ENCODE assay signal across 16 cellular contexts in the genomic region with DNA sequence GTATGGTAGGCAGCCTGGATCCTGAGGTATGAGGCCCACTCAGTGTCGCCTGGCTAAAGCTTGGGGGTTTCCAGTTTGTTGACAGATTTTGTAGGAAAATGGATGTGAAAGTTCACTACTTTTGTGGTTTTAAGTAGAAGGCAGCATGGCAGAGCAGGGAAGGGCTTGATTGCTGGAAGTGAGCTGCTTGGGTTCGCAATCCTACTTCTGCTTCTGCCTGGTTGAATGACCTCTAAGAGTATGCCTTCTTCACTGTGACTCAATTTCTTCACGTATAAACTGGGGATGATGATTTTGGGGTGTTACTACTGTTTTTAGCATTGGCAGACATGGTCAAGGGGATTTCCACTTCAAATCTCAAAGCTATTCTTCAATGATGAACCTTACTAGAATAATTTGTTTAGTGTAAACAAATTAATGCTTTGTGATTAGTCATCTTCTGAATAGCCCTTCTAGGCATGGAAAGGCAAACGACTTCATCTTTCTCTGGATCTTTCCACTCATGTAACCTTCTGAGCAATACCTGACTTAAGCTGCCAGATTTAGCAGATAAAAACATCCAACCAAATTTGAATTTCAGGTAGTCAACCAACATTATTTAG. TPM values are rescaled to one million over a fixed set of nuclear protein-coding genes. Genes with fewer than 3 reads are reported as not detected.
DNase-seq lines count a peak whose midpoint lies in the region; ATAC-seq, FAIRE-seq and TF ChIP-seq lines count a peak whose summit lies in the region.
"Had no signal": no experiment of that assay in that cellular context is flagged by ENCODE, and none has a peak within 500 bp of the region (broad histone marks: within the 10 kb centered on the region; RNA-seq: fewer than 3 reads in every experiment).

No MANE protein-coding gene starts in this region.

- no peaks in the 10 kb centered on the region for H3K27me3 Mint-ChIP-seq in activated CD4-positive, alpha-beta T cell treated with anti-CD3 and anti-CD28 coated beads for 36 hours
- peaks cover 6% of the 10 kb centered on the region for H3K27me3 Mint-ChIP-seq in activated T-helper 17 cell treated with anti-CD3 and anti-CD28 coated beads, Interleukin-2, amount 50 U/mL, for 72 hours

- intact Hi-C loops in activated CD4-positive, alpha-beta T cell treated with anti-CD3 and anti-CD28 coated beads for 36 hours (cut with DNase I, micrococcal nuclease) = no loop called here

- DNase-seq in activated CD4-positive, alpha-beta T cell treated with anti-CD3 and anti-CD28 coated beads for 36 hours = no peak
- no peak for DNase-seq in activated CD4-positive, alpha-beta T cell treated with anti-CD3 and anti-CD28 coated beads for 4 hours
- no peak for DNase-seq in stimulated activated naive CD8-positive, alpha-beta T cell treated with anti-CD3 and anti-CD28 coated beads, Interleukin-15, Interleukin-2, amounts not matched to agents 100 U/mL and 50 U/mL, for 24 hours
- DNase-seq in GM03348 (ENCODE audit: low spot score) = no peak
- no peak for DNase-seq in D721Med (ENCODE audit: insufficient read length, low spot score)
- DNase-seq in NCI-H1417 treated with DMSO at 0.1 percent for 48 hours (lab: John Stamatoyannopoulos, UW) = no peak
- DNase-seq: DND-41, erythroblast, NCI-H446 treated with DMSO at 0.1 percent for 48 hours had no signal

- ATAC-seq in activated CD4-positive, alpha-beta T cell treated with anti-CD3 and anti-CD28 coated beads for 36 hours = peak; percentile 78
- ATAC-seq in HG03565 (IDR thresholded peaks at IDR 0.05; ENCODE audit: unreplicated experiment) = peak; percentile 63
- ATAC-seq in activated T-helper 17 cell treated with anti-CD3 and anti-CD28 coated beads, Interleukin-2, amount 50 U/mL, for 72 hours (replicated peaks) = peak; percentile 81
- ATAC-seq in stimulated activated naive CD8-positive, alpha-beta T cell treated with anti-CD3 and anti-CD28 coated beads, Interleukin-15, Interleukin-2, amounts not matched to agents 100 U/mL and 50 U/mL, for 24 hours = peak; percentile 58
- ATAC-seq: HCT116 had no signal

- no peaks in the 10 kb centered on the region for H3K36me3 Mint-ChIP-seq in activated CD4-positive, alpha-beta T cell treated with anti-CD3 and anti-CD28 coated beads for 36 hours (ENCODE audit: low read depth)
- H3K36me3 Mint-ChIP-seq in activated T-helper 17 cell treated with anti-CD3 and anti-CD28 coated beads, Interleukin-2, amount 50 U/mL, for 72 hours (ENCODE audit: low read depth) = no peaks in the 10 kb centered on the region

- TF ChIP-seq CTCF in D721Med (IDR thresholded peaks at IDR 0.05; ENCODE audit: insufficient read depth, missing control alignments) = no peak

- no peaks in the 10 kb centered on the region for H3K9me3 Mint-ChIP-seq in activated CD4-positive, alpha-beta T cell treated with anti-CD3 and anti-CD28 coated beads for 36 hours (ENCODE audit: low read depth)
- no peaks in the 10 kb centered on the region for H3K9me3 Mint-ChIP-seq in activated T-helper 17 cell treated with anti-CD3 and anti-CD28 coated beads, Interleukin-2, amount 50 U/mL, for 72 hours

- POLR2A ChIA-PET in activated CD4-positive, alpha-beta T cell treated with anti-CD3 and anti-CD28 coated beads for 36 hours (lab: Charles Lee) = no interaction called here

- CTCF ChIA-PET in activated CD4-positive, alpha-beta T cell treated with anti-CD3 and anti-CD28 coated beads for 36 hours (lab: Charles Lee) = interaction anchor here (1.1 to 3.3 kb wide), 7 partner anchors 8 to 106 kb away, joined by 3 to 15 read pairs (median 6); no protein-coding TSS in a partner anchor

- no peak overlapping the region for H3K4me3 Mint-ChIP-seq in activated CD4-positive, alpha-beta T cell treated with anti-CD3 and anti-CD28 coated beads for 36 hours
- H3K4me3 Mint-ChIP-seq in activated T-helper 17 cell treated with anti-CD3 and anti-CD28 coated beads, Interleukin-2, amount 50 U/mL, for 72 hours = no peak overlapping the region

- FAIRE-seq in D721Med (lab: Jason Lieb, UNC) = no peak
- FAIRE-seq: A204.1 had no signal

- H3K4me1 Mint-ChIP-seq in activated CD4-positive, alpha-beta T cell treated with anti-CD3 and anti-CD28 coated beads for 36 hours = peaks cover 9% of the 10 kb centered on the region
- no peaks in the 10 kb centered on the region for H3K4me1 Mint-ChIP-seq in activated T-helper 17 cell treated with anti-CD3 and anti-CD28 coated beads, Interleukin-2, amount 50 U/mL, for 72 hours

- H3K27ac Mint-ChIP-seq in activated CD4-positive, alpha-beta T cell treated with anti-CD3 and anti-CD28 coated beads for 36 hours = no peak overlapping the region
- peak overlapping the region; percentile 37 for H3K27ac Mint-ChIP-seq in activated T-helper 17 cell treated with anti-CD3 and anti-CD28 coated beads, Interleukin-2, amount 50 U/mL, for 72 hours

RNA-seq across cellular contexts. Expression of a gene that starts 13.2 kb away (rescaled TPM):
- not detected for total RNA-seq in activated CD4-positive, alpha-beta T cell treated with anti-CD3 and anti-CD28 coated beads for 36 hours
- not detected for total RNA-seq in activated T-helper 17 cell treated with anti-CD3 and anti-CD28 coated beads, Interleukin-2, amount 50 U/mL, for 72 hours
- total RNA-seq: mesenteric fat pad, pulmonary artery endothelial cell, temporal lobe had no signal
